ENCODE assay signal across 1 cellular context in the genomic region with DNA sequence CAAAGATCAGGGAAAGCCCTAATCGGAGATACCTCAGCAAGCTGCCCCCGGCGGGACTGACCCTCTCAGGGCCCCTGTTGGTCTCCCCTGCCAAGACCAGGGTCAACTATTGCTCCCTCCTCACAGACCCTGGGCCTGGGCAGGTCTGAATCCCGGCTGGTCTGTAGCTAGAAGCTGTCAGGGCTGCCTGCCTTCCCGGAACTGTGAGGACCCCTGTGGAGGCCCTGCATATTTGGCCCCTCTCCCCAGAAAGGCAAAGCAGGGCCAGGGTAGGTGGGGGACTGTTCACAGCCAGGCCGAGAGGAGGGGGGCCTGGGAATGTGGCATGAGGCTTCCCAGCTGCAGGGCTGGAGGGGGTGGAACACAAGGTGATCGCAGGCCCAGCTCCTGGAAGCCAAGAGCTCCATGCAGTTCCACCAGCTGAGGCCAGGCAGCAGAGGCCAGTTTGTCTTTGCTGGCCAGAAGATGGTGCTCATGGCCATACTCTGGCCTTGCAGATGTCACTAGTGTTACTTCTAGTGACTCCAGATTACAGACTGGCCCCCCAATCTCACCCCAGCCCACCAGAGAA.
TF ChIP-seq lines count a peak whose summit lies in the region.

No MANE protein-coding gene starts in this region.

TF ChIP-seq in HCT116, 20 proteins besides CTCF, POLR2A, EP300 and RAD21 (continued from another document):
- TF ChIP-seq EZH2phosphoT487 (IDR thresholded peaks at IDR 0.05; ENCODE audit: borderline replicate concordance) (no peak), ELF1 (IDR thresholded peaks at IDR 0.05; ENCODE audit: borderline replicate concordance, low read depth) (no peak), JUND (IDR thresholded peaks at IDR 0.05) (no peak), CBX3 (IDR thresholded peaks at IDR 0.05; ENCODE audit: low read depth) (no peak), SRF (IDR thresholded peaks at IDR 0.05; ENCODE audit: low read depth) (no peak), EZH2 (IDR thresholded peaks at IDR 0.05) (no peak), ZFX (IDR thresholded peaks at IDR 0.05) (no peak), FOSL1 (IDR thresholded peaks at IDR 0.05; ENCODE audit: low read depth) (no peak), ZNF274 (IDR thresholded peaks at IDR 0.05; ENCODE audit: low read depth, low read length) (no peak)
- TF ChIP-seq, protein P1, sequence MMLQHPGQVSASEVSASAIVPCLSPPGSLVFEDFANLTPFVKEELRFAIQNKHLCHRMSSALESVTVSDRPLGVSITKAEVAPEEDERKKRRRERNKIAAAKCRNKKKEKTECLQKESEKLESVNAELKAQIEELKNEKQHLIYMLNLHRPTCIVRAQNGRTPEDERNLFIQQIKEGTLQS (IDR thresholded peaks at IDR 0.05), result no peak
TF ChIP-seq in HCT116: peak in this region for 0.
